Comparison of ENCODE assay signal across 13 cellular contexts in the genomic region with DNA sequence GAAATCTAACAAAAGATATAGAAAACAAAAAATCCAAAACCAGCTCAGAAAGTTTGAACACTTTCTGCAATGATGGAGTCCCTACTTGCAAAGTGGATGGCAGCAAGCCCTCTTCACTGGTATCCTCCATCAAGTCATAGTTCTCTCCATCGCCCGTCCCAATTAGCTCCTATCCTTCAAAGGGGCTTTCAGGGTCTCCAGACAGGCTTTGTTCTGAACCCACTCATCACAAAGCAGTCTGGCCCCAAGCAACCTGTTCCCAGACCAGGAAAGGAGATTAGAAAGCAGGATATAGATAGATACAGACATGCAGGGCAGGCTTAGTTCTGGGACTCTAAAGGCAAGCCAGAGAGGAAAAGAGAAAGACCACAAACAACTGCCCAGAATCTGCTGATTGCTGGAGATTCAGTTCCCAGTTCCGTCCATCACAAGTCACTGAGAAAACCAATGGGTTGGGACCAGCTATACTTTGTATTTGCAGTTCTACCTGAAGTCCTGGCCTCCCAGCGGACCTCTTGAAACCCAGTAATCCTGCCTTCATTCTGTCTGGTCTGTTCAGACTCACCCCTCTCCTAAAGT. TPM values are rescaled to one million over a fixed set of nuclear protein-coding genes. Genes with fewer than 3 reads are reported as not detected.
DNase-seq lines count a peak whose midpoint lies in the region; ATAC-seq and TF ChIP-seq lines count a peak whose summit lies in the region.
"Had no signal": no experiment of that assay in that cellular context is flagged by ENCODE, and none has a peak within 500 bp of the region (broad histone marks: within the 10 kb centered on the region; RNA-seq: fewer than 3 reads in every experiment).

No MANE protein-coding gene starts in this region.

- peak overlapping the region; percentile 85 to 87 for H3K27ac Mint-ChIP-seq in natural killer cell
- peak overlapping the region in 1 of 2 donors; percentile 36 for H3K27ac Mint-ChIP-seq in natural killer cell treated with Interleukin-12 subunit alpha and Interleukin-12 subunit beta and Interleukin-15 and Interleukin-18, amount 100 ng/mL, for 72 hours
- H3K27ac Mint-ChIP-seq in activated naive CD8-positive, alpha-beta T cell treated with anti-CD3 and anti-CD28 coated beads, Interleukin-2, amount 10 ng/mL, durations not matched to agents 7 days and 5 days = peak overlapping the region; percentile 48
- H3K27ac Mint-ChIP-seq in nephron = peak overlapping the region; percentile 69 to 83 (median 79)

- no peak overlapping the region for H2AFZ ChIP-seq in OCI-LY7 (ENCODE audit: low read length)

- H3K4me1 ChIP-seq in OCI-LY7 (ENCODE audit: insufficient read depth, low read length, poor library complexity, severe bottlenecking) = peaks cover 52% of the 10 kb centered on the region
- H3K4me1 ChIP-seq in testis = peaks cover 88% of the 10 kb centered on the region

- DNase-seq in natural killer cell = no peak
- no peak for DNase-seq in natural killer cell treated with Interleukin-12 subunit alpha and Interleukin-12 subunit beta and Interleukin-15 and Interleukin-18, amount 100 ng/mL, for 72 hours (ENCODE audit: low spot score)
- no peak for DNase-seq in activated naive CD8-positive, alpha-beta T cell treated with anti-CD3 and anti-CD28 coated beads, Interleukin-2, amount 10 ng/mL, durations not matched to agents 7 days and 5 days
- DNase-seq in NCI-H146 (lab: John Stamatoyannopoulos, UW) = no peak
- DNase-seq in OCI-LY7 (ENCODE audit: low spot score) = no peak
- no peak for DNase-seq in testis
- DNase-seq: islet precursor cell; NCI-H1694; stimulated activated naive CD8-positive, alpha-beta T cell treated with anti-CD3 and anti-CD28 coated beads, Interleukin-15, amount 100 ng/mL, for 72 hours had no signal

- intact Hi-C loops in natural killer cell (cut with micrococcal nuclease) = no loop called here
- intact Hi-C loops in OCI-LY7 (cut with micrococcal nuclease; ENCODE audit: unreplicated experiment) = no loop called here
- intact Hi-C loops in testis (cut with DNase I; ENCODE audit: low total_unique reads) = no loop called here

- peaks cover 73% of the 10 kb centered on the region for H4K20me1 ChIP-seq in OCI-LY7 (ENCODE audit: insufficient read depth, low read length)

- no peaks in the 10 kb centered on the region for H3K9me3 ChIP-seq in OCI-LY7 (ENCODE audit: low read length)
- no peaks in the 10 kb centered on the region for H3K9me3 ChIP-seq in testis

- TF ChIP-seq POLR2A in testis (IDR thresholded peaks at IDR 0.05) = no peak

- H3K36me3 ChIP-seq in OCI-LY7 (ENCODE audit: insufficient read depth, low read length) (peaks cover 24% of the 10 kb centered on the region; the same call in 1 of the 2 replicates), testis (ENCODE audit: low read depth, missing control alignments) (no peaks in the 10 kb centered on the region)

- WGBS in testis, 2 donors = 61 to 78% methylated on average over 4 of the region's 4 CpGs

- TF ChIP-seq CTCF in natural killer cell (IDR thresholded peaks at IDR 0.05) (no peak), nephron (IDR thresholded peaks at IDR 0.05; ENCODE audit: unreplicated experiment in 3 of 3) (no peak), OCI-LY7 (conservative IDR thresholded peaks at IDR 0.05; ENCODE audit: low read length) (no peak), testis (IDR thresholded peaks at IDR 0.05) (no peak)

- H3K79me2 ChIP-seq in OCI-LY7 (ENCODE audit: insufficient read depth, low read depth, low read length) = peaks cover 100% of the 10 kb centered on the region

- BruUV-seq in OCI-LY7 (replicated peaks; lab: Mats Ljungman, UMichigan) = no TSS peak

- peaks cover 75 to 92% of the 10 kb centered on the region in 2 donors for H3K4me1 Mint-ChIP-seq in natural killer cell
- H3K4me1 Mint-ChIP-seq in natural killer cell treated with Interleukin-12 subunit alpha and Interleukin-12 subunit beta and Interleukin-15 and Interleukin-18, amount 100 ng/mL, for 72 hours (ENCODE audit: low read depth in 2 of 2) = peaks cover 57 to 62% of the 10 kb centered on the region in 2 donors
- peaks cover 31% of the 10 kb centered on the region for H3K4me1 Mint-ChIP-seq in activated naive CD8-positive, alpha-beta T cell treated with anti-CD3 and anti-CD28 coated beads, Interleukin-2, amount 10 ng/mL, durations not matched to agents 7 days and 5 days
- peaks cover 76% of the 10 kb centered on the region for H3K4me1 Mint-ChIP-seq in nephron

- H3K9me3 Mint-ChIP-seq in natural killer cell (no peaks in the 10 kb centered on the region), nephron (no peaks in the 10 kb centered on the region)
- H3K9me3 Mint-ChIP-seq in natural killer cell treated with Interleukin-12 subunit alpha and Interleukin-12 subunit beta and Interleukin-15 and Interleukin-18, amount 100 ng/mL, for 72 hours = no peaks in the 10 kb centered on the region
- H3K9me3 Mint-ChIP-seq in activated naive CD8-positive, alpha-beta T cell treated with anti-CD3 and anti-CD28 coated beads, Interleukin-2, amount 10 ng/mL, durations not matched to agents 7 days and 5 days = no peaks in the 10 kb centered on the region
- H3K9me3 Mint-ChIP-seq: stimulated activated naive CD8-positive, alpha-beta T cell treated with anti-CD3 and anti-CD28 coated beads, Interleukin-15, amount 100 ng/mL, for 72 hours had no signal

- no peaks in the 10 kb centered on the region for H3K27me3 ChIP-seq in testis

- no peaks in the 10 kb centered on the region for H3K9me2 ChIP-seq in OCI-LY7 (ENCODE audit: insufficient read depth, low read length)

- H3K4me2 ChIP-seq in OCI-LY7 (ENCODE audit: low read length) = no peak overlapping the region; the same call in 1 of the 2 replicates

- CTCF ChIA-PET in OCI-LY7 (lab: Charles Lee; ENCODE audit: unreplicated experiment) = no interaction called here

- H3K4me3 ChIP-seq in OCI-LY7 (ENCODE audit: low read depth, low read length, poor library complexity, severe bottlenecking) (no peak overlapping the region), testis (no peak overlapping the region)
- H3K4me3 ChIP-seq: GM12878 had no signal

- H3K4me3 Mint-ChIP-seq in natural killer cell (peak overlapping the region; percentile 46), nephron (peak overlapping the region in 1 of 3 experiments; percentile 62)
- no peak overlapping the region for H3K4me3 Mint-ChIP-seq in natural killer cell treated with Interleukin-12 subunit alpha and Interleukin-12 subunit beta and Interleukin-15 and Interleukin-18, amount 100 ng/mL, for 72 hours
- H3K4me3 Mint-ChIP-seq in activated naive CD8-positive, alpha-beta T cell treated with anti-CD3 and anti-CD28 coated beads, Interleukin-2, amount 10 ng/mL, durations not matched to agents 7 days and 5 days = no peak overlapping the region
- H3K4me3 Mint-ChIP-seq: stimulated activated naive CD8-positive, alpha-beta T cell treated with anti-CD3 and anti-CD28 coated beads, Interleukin-15, amount 100 ng/mL, for 72 hours had no signal

- no peak overlapping the region for H3K27ac ChIP-seq in OCI-LY7 (ENCODE audit: low read depth, low read length, poor library complexity, severe bottlenecking)
- H3K27ac ChIP-seq in testis = peak overlapping the region in 1 of 2 donors; percentile 65

- POLR2A ChIA-PET in activated naive CD8-positive, alpha-beta T cell treated with anti-CD3 and anti-CD28 coated beads, Interleukin-2, amount 10 ng/mL, durations not matched to agents 7 days and 5 days (lab: Charles Lee) = no interaction called here
- POLR2A ChIA-PET in OCI-LY7 (lab: Charles Lee) = no interaction called here

- H3K36me3 Mint-ChIP-seq in natural killer cell = no peaks in the 10 kb centered on the region
- H3K36me3 Mint-ChIP-seq in natural killer cell treated with Interleukin-12 subunit alpha and Interleukin-12 subunit beta and Interleukin-15 and Interleukin-18, amount 100 ng/mL, for 72 hours = no peaks in the 10 kb centered on the region
- H3K36me3 Mint-ChIP-seq in activated naive CD8-positive, alpha-beta T cell treated with anti-CD3 and anti-CD28 coated beads, Interleukin-2, amount 10 ng/mL, durations not matched to agents 7 days and 5 days = peaks cover 2% of the 10 kb centered on the region
- no peaks in the 10 kb centered on the region for H3K36me3 Mint-ChIP-seq in nephron (ENCODE audit: low read depth)

- H3K27me3 Mint-ChIP-seq in natural killer cell (ENCODE audit: low read depth in 2 of 2) (no peaks in the 10 kb centered on the region), nephron (ENCODE audit: low read depth) (no peaks in the 10 kb centered on the region)
- no peaks in the 10 kb centered on the region for H3K27me3 Mint-ChIP-seq in natural killer cell treated with Interleukin-12 subunit alpha and Interleukin-12 subunit beta and Interleukin-15 and Interleukin-18, amount 100 ng/mL, for 72 hours
- H3K27me3 Mint-ChIP-seq in activated naive CD8-positive, alpha-beta T cell treated with anti-CD3 and anti-CD28 coated beads, Interleukin-2, amount 10 ng/mL, durations not matched to agents 7 days and 5 days = no peaks in the 10 kb centered on the region
- H3K27me3 Mint-ChIP-seq: stimulated activated naive CD8-positive, alpha-beta T cell treated with anti-CD3 and anti-CD28 coated beads, Interleukin-15, amount 100 ng/mL, for 72 hours had no signal

- ATAC-seq in natural killer cell = no peak
- no peak for ATAC-seq in natural killer cell treated with Interleukin-12 subunit alpha and Interleukin-12 subunit beta and Interleukin-15 and Interleukin-18, amount 100 ng/mL, for 72 hours
- no peak for ATAC-seq in activated naive CD8-positive, alpha-beta T cell treated with anti-CD3 and anti-CD28 coated beads, Interleukin-2, amount 10 ng/mL, durations not matched to agents 7 days and 5 days (ENCODE audit: low read depth)
- ATAC-seq in HG03354 (IDR thresholded peaks at IDR 0.05; ENCODE audit: poor library complexity, severe bottlenecking, unreplicated experiment) = no peak
- ATAC-seq: GM12878; stimulated activated naive CD8-positive, alpha-beta T cell treated with anti-CD3 and anti-CD28 coated beads, Interleukin-15, amount 100 ng/mL, for 72 hours had no signal

RNA-seq across cellular contexts. Expression of a gene that starts 47.2 kb away (rescaled TPM):
- total RNA-seq in natural killer cell = not detected
- total RNA-seq in natural killer cell treated with Interleukin-12 subunit alpha and Interleukin-12 subunit beta and Interleukin-15 and Interleukin-18, amount 100 ng/mL, for 72 hours = 1 to 10 TPM in 1 of 2 donors, under 1 TPM in 1; 0.81 to 1.0 TPM
- not detected for total RNA-seq in activated naive CD8-positive, alpha-beta T cell treated with anti-CD3 and anti-CD28 coated beads, Interleukin-2, amount 10 ng/mL, durations not matched to agents 7 days and 5 days
- 0.08 and 0.25 TPM in 2 replicates for total RNA-seq in OCI-LY7 (2014; rRNA removed; shearing (Covaris generic))
- total RNA-seq in OCI-LY7 (2022) = 0.67 and 0.74 TPM in 2 replicates
- 1 to 10 TPM; 1.1 to 1.4 TPM for total RNA-seq in testis
- polyA plus RNA-seq in testis (ENCODE audit: insufficient read depth, low read depth, low replicate concordance) = 3.6 TPM
- total RNA-seq: GM12878, SK-MEL-5 had no signal

RNA-seq across cellular contexts. Expression of a gene that starts 52.9 kb away (rescaled TPM):
- total RNA-seq in natural killer cell (100 to 1,000 TPM in 1 of 3 donors, 10 to 100 TPM in 2; 91.9 to 116 (median 98.3) TPM), OCI-LY7 (2022) (143 and 157 TPM in 2 replicates), testis (100 to 1,000 TPM; 106 to 109 TPM)
- total RNA-seq in natural killer cell treated with Interleukin-12 subunit alpha and Interleukin-12 subunit beta and Interleukin-15 and Interleukin-18, amount 100 ng/mL, for 72 hours = 100 to 1,000 TPM; 111 to 161 TPM
- total RNA-seq in activated naive CD8-positive, alpha-beta T cell treated with anti-CD3 and anti-CD28 coated beads, Interleukin-2, amount 10 ng/mL, durations not matched to agents 7 days and 5 days = 100 to 1,000 TPM; 132 to 134 TPM
- total RNA-seq in OCI-LY7 (2014; rRNA removed; shearing (Covaris generic)) = 22.6 and 33.6 TPM in 2 replicates
- polyA plus RNA-seq in testis (ENCODE audit: insufficient read depth, low read depth, low replicate concordance) = 59.2 TPM
